8 cellular contexts compared by ENCODE assay signal in genomic region chr3:121749276-121750086, GRCh38. TPM values are rescaled to one million over a fixed set of nuclear protein-coding genes. Genes with fewer than 3 reads are reported as not detected.
DNase-seq lines count a peak whose midpoint lies in the region; ATAC-seq and TF ChIP-seq lines count a peak whose summit lies in the region.

A gene with protein sequence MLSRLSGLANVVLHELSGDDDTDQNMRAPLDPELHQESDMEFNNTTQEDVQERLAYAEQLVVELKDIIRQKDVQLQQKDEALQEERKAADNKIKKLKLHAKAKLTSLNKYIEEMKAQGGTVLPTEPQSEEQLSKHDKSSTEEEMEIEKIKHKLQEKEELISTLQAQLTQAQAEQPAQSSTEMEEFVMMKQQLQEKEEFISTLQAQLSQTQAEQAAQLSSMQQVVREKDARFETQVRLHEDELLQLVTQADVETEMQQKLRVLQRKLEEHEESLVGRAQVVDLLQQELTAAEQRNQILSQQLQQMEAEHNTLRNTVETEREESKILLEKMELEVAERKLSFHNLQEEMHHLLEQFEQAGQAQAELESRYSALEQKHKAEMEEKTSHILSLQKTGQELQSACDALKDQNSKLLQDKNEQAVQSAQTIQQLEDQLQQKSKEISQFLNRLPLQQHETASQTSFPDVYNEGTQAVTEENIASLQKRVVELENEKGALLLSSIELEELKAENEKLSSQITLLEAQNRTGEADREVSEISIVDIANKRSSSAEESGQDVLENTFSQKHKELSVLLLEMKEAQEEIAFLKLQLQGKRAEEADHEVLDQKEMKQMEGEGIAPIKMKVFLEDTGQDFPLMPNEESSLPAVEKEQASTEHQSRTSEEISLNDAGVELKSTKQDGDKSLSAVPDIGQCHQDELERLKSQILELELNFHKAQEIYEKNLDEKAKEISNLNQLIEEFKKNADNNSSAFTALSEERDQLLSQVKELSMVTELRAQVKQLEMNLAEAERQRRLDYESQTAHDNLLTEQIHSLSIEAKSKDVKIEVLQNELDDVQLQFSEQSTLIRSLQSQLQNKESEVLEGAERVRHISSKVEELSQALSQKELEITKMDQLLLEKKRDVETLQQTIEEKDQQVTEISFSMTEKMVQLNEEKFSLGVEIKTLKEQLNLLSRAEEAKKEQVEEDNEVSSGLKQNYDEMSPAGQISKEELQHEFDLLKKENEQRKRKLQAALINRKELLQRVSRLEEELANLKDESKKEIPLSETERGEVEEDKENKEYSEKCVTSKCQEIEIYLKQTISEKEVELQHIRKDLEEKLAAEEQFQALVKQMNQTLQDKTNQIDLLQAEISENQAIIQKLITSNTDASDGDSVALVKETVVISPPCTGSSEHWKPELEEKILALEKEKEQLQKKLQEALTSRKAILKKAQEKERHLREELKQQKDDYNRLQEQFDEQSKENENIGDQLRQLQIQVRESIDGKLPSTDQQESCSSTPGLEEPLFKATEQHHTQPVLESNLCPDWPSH (N-terminal part only) (minus strand): TSS chr3:121749741. CDS start chr3:121730971, 18,770 bp downstream.

- DNase-seq in DMS153 treated with DMSO at 0.1 percent for 48 hours (lab: John Stamatoyannopoulos, UW; ENCODE audit: unreplicated experiment) (peak; percentile 95), OCI-M2 (lab: John Stamatoyannopoulos, UW; ENCODE audit: unreplicated experiment) (peak; percentile 84), activated T-cell treated with anti-CD3 and anti-CD28 coated beads for 4 hours (peak; percentile 89), erythroblast (lab: John Stamatoyannopoulos, UW) (peak; percentile 97 to 99), mucosa of gallbladder (ENCODE audit: low spot score) (peak; percentile 98)
- DNase-seq in stimulated activated CD8-positive, alpha-beta memory T cell treated with anti-CD3 and anti-CD28 coated beads, Interleukin-4, amount 100 ng/mL, for 4 hours (ENCODE audit: low read depth in 2 of 2, low spot score in 1 of 2) = peak; percentile 86 to 87

- peak; percentile 98 for ATAC-seq in GM21619 (IDR thresholded peaks at IDR 0.05; ENCODE audit: unreplicated experiment)

- TF ChIP-seq RAD21 in Ishikawa (IDR thresholded peaks at IDR 0.05; ENCODE audit: low read depth) = no peak

- 0 out of 2 replicates have a peak, but pooled peaks have one; percentile 17 for TF ChIP-seq EP300 in Ishikawa (IDR thresholded peaks at IDR 0.05; ENCODE audit: borderline replicate concordance)

- TF ChIP-seq POLR2A in erythroblast (IDR thresholded peaks at IDR 0.05; ENCODE audit: low read length) = peak; percentile 99

TF ChIP-seq in Ishikawa, 13 proteins besides CTCF, POLR2A, EP300 and RAD21:
- TF ChIP-seq CREB1 (IDR thresholded peaks at IDR 0.05; ENCODE audit: low read depth) = peak; percentile 53
- TF ChIP-seq NFIC (IDR thresholded peaks at IDR 0.05) = 0 out of 2 replicates have a peak, but pooled peaks have one; percentile 5
- TF ChIP-seq, protein P1, sequence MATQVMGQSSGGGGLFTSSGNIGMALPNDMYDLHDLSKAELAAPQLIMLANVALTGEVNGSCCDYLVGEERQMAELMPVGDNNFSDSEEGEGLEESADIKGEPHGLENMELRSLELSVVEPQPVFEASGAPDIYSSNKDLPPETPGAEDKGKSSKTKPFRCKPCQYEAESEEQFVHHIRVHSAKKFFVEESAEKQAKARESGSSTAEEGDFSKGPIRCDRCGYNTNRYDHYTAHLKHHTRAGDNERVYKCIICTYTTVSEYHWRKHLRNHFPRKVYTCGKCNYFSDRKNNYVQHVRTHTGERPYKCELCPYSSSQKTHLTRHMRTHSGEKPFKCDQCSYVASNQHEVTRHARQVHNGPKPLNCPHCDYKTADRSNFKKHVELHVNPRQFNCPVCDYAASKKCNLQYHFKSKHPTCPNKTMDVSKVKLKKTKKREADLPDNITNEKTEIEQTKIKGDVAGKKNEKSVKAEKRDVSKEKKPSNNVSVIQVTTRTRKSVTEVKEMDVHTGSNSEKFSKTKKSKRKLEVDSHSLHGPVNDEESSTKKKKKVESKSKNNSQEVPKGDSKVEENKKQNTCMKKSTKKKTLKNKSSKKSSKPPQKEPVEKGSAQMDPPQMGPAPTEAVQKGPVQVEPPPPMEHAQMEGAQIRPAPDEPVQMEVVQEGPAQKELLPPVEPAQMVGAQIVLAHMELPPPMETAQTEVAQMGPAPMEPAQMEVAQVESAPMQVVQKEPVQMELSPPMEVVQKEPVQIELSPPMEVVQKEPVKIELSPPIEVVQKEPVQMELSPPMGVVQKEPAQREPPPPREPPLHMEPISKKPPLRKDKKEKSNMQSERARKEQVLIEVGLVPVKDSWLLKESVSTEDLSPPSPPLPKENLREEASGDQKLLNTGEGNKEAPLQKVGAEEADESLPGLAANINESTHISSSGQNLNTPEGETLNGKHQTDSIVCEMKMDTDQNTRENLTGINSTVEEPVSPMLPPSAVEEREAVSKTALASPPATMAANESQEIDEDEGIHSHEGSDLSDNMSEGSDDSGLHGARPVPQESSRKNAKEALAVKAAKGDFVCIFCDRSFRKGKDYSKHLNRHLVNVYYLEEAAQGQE (IDR thresholded peaks at IDR 0.05; ENCODE audit: low read depth) = no peak
- TF ChIP-seq TEAD4 (IDR thresholded peaks at IDR 0.05) = no peak
- peak; percentile 41; the same call in 1 of the 2 replicates for TF ChIP-seq YY1 (IDR thresholded peaks at IDR 0.05; ENCODE audit: low read depth)
- no peak for TF ChIP-seq CEBPB (IDR thresholded peaks at IDR 0.05)
- peak; percentile 50; the same call in 1 of the 2 replicates for TF ChIP-seq TAF1 (IDR thresholded peaks at IDR 0.05; ENCODE audit: low read depth)
- no peak for TF ChIP-seq ZBTB7A (IDR thresholded peaks at IDR 0.05; ENCODE audit: low read depth)
- TF ChIP-seq TCF12 (IDR thresholded peaks at IDR 0.05; ENCODE audit: low read depth) = peak; percentile 37; the same call in 1 of the 2 replicates
- no peak for TF ChIP-seq FOXM1 (IDR thresholded peaks at IDR 0.05; ENCODE audit: borderline replicate concordance, low read depth)
- TF ChIP-seq, protein P2, sequence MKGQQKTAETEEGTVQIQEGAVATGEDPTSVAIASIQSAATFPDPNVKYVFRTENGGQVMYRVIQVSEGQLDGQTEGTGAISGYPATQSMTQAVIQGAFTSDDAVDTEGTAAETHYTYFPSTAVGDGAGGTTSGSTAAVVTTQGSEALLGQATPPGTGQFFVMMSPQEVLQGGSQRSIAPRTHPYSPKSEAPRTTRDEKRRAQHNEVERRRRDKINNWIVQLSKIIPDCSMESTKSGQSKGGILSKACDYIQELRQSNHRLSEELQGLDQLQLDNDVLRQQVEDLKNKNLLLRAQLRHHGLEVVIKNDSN (IDR thresholded peaks at IDR 0.05) = no peak
- TF ChIP-seq EGR1 (IDR thresholded peaks at IDR 0.05) = 0 out of 2 replicates have a peak, but pooled peaks have one; percentile 13
- TF ChIP-seq, protein P3, sequence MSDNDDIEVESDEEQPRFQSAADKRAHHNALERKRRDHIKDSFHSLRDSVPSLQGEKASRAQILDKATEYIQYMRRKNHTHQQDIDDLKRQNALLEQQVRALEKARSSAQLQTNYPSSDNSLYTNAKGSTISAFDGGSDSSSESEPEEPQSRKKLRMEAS (IDR thresholded peaks at IDR 0.05) = peak; percentile 69
TF ChIP-seq in Ishikawa: peak in this region for 7.

RNA-seq across cellular contexts. Expression of the gene that starts here (rescaled TPM):
- total RNA-seq in mucosa of gallbladder = 79.9 TPM

Comparison
In these comparisons a context has a peak if more than half of its experiments do, and no peak if none do; other contexts are left out.
1. Peak in every context shown above with its lines: DNase-seq and ATAC-seq.